ENCODE assay signal across 11 cellular contexts in the genomic region with DNA sequence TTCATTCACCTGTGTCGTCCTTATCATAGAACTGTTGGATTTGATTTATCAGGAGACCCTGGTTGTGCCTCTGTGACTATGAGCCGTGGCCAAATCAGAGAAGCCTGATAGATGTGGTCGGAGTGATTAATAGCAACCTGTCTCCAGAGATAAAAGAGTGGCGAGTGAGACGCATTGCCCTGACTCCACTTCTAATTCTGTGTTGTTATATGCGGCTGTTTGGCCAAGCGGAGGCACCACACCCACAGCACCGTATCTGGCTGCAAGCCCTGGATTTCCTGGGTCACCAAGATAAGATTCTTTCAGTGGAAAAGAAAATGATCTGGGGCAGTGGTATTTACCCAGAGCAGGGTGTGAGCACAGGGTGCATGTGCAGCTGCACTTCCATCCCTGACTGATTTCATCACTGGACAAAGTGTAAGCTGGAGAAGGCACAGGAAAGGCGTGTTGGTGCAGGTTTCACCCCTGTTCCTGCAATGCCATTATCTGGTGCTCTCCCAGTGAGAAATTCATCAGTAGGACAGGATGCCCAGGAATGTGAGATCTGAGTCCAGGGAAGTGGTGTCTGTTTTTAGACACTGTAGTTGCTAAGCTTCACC.
DNase-seq lines count a peak whose midpoint lies in the region; ATAC-seq lines count a peak whose summit lies in the region.
"Had no signal": no experiment of that assay in that cellular context is flagged by ENCODE, and none has a peak within 500 bp of the region (broad histone marks: within the 10 kb centered on the region; RNA-seq: fewer than 3 reads in every experiment).

No MANE protein-coding gene starts in this region.

- H3K4me3 Mint-ChIP-seq in immature natural killer cell, result peak overlapping the region in 3 of 5 donors; percentile 8 to 53 (median 34)
- H3K4me3 Mint-ChIP-seq: GM23338 had no signal

- H3K9ac ChIP-seq in Karpas-422 (ENCODE audit: low read length), result peak overlapping the region; percentile 14

- H3K9me2 ChIP-seq in Karpas-422 (replicated peaks; ENCODE audit: insufficient read depth, low read length), result no peaks in the 10 kb centered on the region

- H3K4me3 ChIP-seq in Karpas-422 (ENCODE audit: low read length), result peak overlapping the region; percentile 41
- H3K4me3 ChIP-seq: GM23338 had no signal

- H3K27me3 ChIP-seq in Karpas-422 (ENCODE audit: low read length), result no peaks in the 10 kb centered on the region

- no peaks in the 10 kb centered on the region for H3K9me3 ChIP-seq in Karpas-422 (ENCODE audit: low read length)

- H3K79me2 ChIP-seq in Karpas-422 (ENCODE audit: low read length), result no peaks in the 10 kb centered on the region

- no peaks in the 10 kb centered on the region for H3K9me3 Mint-ChIP-seq in immature natural killer cell
- H3K9me3 Mint-ChIP-seq: GM23338 had no signal

- peak overlapping the region; percentile 65 for H3K4me2 ChIP-seq in Karpas-422 (ENCODE audit: low read depth, low read length, poor library complexity, severe bottlenecking)
- H3K4me2 ChIP-seq: GM23338 had no signal

- peaks cover 2 to 22% (median 5%) of the 10 kb centered on the region in 3 donors for H3K27me3 Mint-ChIP-seq in immature natural killer cell (ENCODE audit: low read depth in 3 of 3)

- peak; percentile 88 for DNase-seq in Karpas-422
- peak; percentile 69 for DNase-seq in astrocyte of the hippocampus (ENCODE audit: low read depth, low spot score)
- DNase-seq in immature natural killer cell, result no peak
- peak; percentile 28 for DNase-seq in superior temporal gyrus (ENCODE audit: extremely low spot score)
- DNase-seq in NCI-H2196 (lab: John Stamatoyannopoulos, UW; ENCODE audit: unreplicated experiment), result no peak
- DNase-seq in NCI-H1092 treated with DMSO at 0.1 percent for 48 hours (lab: John Stamatoyannopoulos, UW), result no peak
- DNase-seq in T1000 (lab: John Stamatoyannopoulos, UW), result no peak
- DNase-seq: SIG-M5; stimulated activated CD8-positive, alpha-beta memory T cell treated with anti-CD3 and anti-CD28 coated beads, Interleukin-4, amount 100 ng/mL, for 48 hours had no signal

- ATAC-seq in GM18511 (IDR thresholded peaks at IDR 0.05; ENCODE audit: unreplicated experiment), result no peak
- ATAC-seq: GM23338 had no signal

- H3K27ac ChIP-seq in Karpas-422 (ENCODE audit: low read length), result peak overlapping the region; percentile 57

- H2AFZ ChIP-seq in Karpas-422 (ENCODE audit: low read length), result peak overlapping the region; percentile 54; the same call in 1 of the 2 replicates
- H2AFZ ChIP-seq: GM23338 had no signal

- H3K27ac Mint-ChIP-seq in immature natural killer cell, result no peak overlapping the region
- H3K27ac Mint-ChIP-seq: GM23338 had no signal

- no peaks in the 10 kb centered on the region for H4K20me1 ChIP-seq in Karpas-422 (ENCODE audit: insufficient read depth, low read depth, low read length)

- peaks cover 14 to 16% of the 10 kb centered on the region in 2 donors for H3K4me1 Mint-ChIP-seq in immature natural killer cell
- H3K4me1 Mint-ChIP-seq: GM23338 had no signal

- H3K36me3 ChIP-seq in Karpas-422 (ENCODE audit: insufficient read depth, low read length), result no peaks in the 10 kb centered on the region

- H3K36me3 Mint-ChIP-seq in immature natural killer cell, result peaks cover 0 to 13% (median 8%) of the 10 kb centered on the region in 3 donors

- H3K4me1 ChIP-seq in Karpas-422 (ENCODE audit: low read length), result peaks cover 61% of the 10 kb centered on the region

Comparison
In these comparisons a context has a peak if more than half of its experiments do, and no peak if none do; other contexts are left out.
1. DNase-seq: peak in Karpas-422 (single experiment), astrocyte of the hippocampus (single experiment) and superior temporal gyrus (single experiment); none in immature natural killer cell (0 of 3), NCI-H2196 (single experiment), NCI-H1092 treated with DMSO at 0.1 percent for 48 hours (single experiment) and T1000 (single experiment).